24 cellular contexts compared by ENCODE assay signal in the genomic region with DNA sequence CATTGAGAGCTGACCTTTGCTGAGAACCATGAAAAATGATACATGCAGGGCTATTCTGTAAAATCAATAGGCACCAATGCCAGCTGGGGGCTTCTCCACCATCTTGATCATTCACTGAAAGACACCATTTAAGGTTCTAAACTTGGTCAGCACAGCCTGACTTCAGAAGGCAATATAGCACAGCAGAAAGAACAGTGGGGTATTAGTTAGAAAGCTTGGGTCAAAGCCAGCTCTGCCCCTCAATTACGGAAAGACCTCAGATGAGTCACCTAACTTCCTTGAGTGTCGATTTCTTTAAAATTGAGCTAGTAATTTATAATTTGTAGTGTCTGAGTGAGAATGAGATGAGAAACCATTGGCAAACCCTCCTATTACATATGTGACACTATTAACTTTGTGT. TPM values are rescaled to one million over a fixed set of nuclear protein-coding genes. Genes with fewer than 3 reads are reported as not detected.
A peak's percentile ranks its signal among the peaks of the same experiment; 100 is the strongest.
DNase-seq lines count a peak whose midpoint lies in the region; ATAC-seq and TF ChIP-seq lines count a peak whose summit lies in the region.
"Had no signal": no experiment of that assay in that cellular context is flagged by ENCODE, and none has a peak within 500 bp of the region (broad histone marks: within the 10 kb centered on the region; RNA-seq: fewer than 3 reads in every experiment).

No MANE protein-coding gene starts in this region.

- H3K4me3 Mint-ChIP-seq in MCF 10A (ENCODE audit: unreplicated experiment), result no peak overlapping the region
- H3K4me3 Mint-ChIP-seq in nephron, result peak overlapping the region; percentile 6 to 73 (median 26)
- no peak overlapping the region for H3K4me3 Mint-ChIP-seq in CD4-positive, alpha-beta memory T cell
- H3K4me3 Mint-ChIP-seq: activated CD8-positive, alpha-beta T cell treated with anti-CD3 and anti-CD28 coated beads, Interleukin-2, amount 10 ng/mL, durations not matched to agents 7 days and 5 days; GM23338; IgD-negative memory B cell; neural crest cell had no signal

- DNase-seq in breast epithelium (ENCODE audit: low spot score in 2 of 2), result no peak
- no peak for DNase-seq in MCF 10A (ENCODE audit: unreplicated experiment)
- DNase-seq in astrocyte of the hippocampus (ENCODE audit: low read depth, low spot score), result peak; percentile 40
- no peak for DNase-seq in CD4-positive, alpha-beta memory T cell
- DNase-seq in right cardiac atrium, result no peak
- DNase-seq in hepatic stellate cell (ENCODE audit: low spot score), result no peak
- DNase-seq: activated CD8-positive, alpha-beta T cell treated with anti-CD3 and anti-CD28 coated beads, Interleukin-2, amount 10 ng/mL, durations not matched to agents 7 days and 5 days; activated gamma-delta T cell; Calu3; left lung; NCI-H1694 treated with DMSO at 0.1 percent for 48 hours; NCI-H2171 treated with DMSO at 0.1 percent for 48 hours; NCI-H526 treated with DMSO at 0.1 percent for 48 hours; stimulated activated CD4-positive, alpha-beta T cell treated with anti-CD3 and anti-CD28 coated beads, Interleukin-2, amount 100 ng/mL, for 48 hours; stimulated activated naive CD4-positive, alpha-beta T cell; SW 1271 had no signal

- no TSS peak for BruUV-seq in MCF 10A (replicated peaks; lab: Mats Ljungman, UMichigan)

- H3K4me1 ChIP-seq in breast epithelium (no peaks in the 10 kb centered on the region), right cardiac atrium (ENCODE audit: control insufficient read depth, insufficient read depth, low read length) (no peaks in the 10 kb centered on the region)
- H3K4me1 ChIP-seq in CD4-positive, alpha-beta memory T cell (ENCODE audit: insufficient read depth, low read length), result no peaks in the 10 kb centered on the region

- ATAC-seq in HG03025 (IDR thresholded peaks at IDR 0.05; ENCODE audit: low FRiP score, unreplicated experiment), result no peak
- ATAC-seq in right cardiac atrium, result no peak
- ATAC-seq: activated CD4-positive, CD25-positive, alpha-beta regulatory T cell treated with anti-CD3 and anti-CD28 coated beads, Interleukin-2, amount 50 U/mL, for 24 hours; activated CD8-positive, alpha-beta T cell treated with anti-CD3 and anti-CD28 coated beads, Interleukin-2, amount 10 ng/mL, durations not matched to agents 7 days and 5 days; foreskin keratinocyte; GM23338; left lung had no signal

- POLR2A ChIA-PET in MCF 10A (lab: Yijun Ruan, JAX), result no interaction called here
- POLR2A ChIA-PET in CD4-positive, alpha-beta memory T cell (lab: Charles Lee; ENCODE audit: partially characterized antibody), result no interaction called here

- H3K4me3 ChIP-seq in breast epithelium (no peak overlapping the region), right cardiac atrium (ENCODE audit: low read length) (no peak overlapping the region)
- H3K4me3 ChIP-seq in CD4-positive, alpha-beta memory T cell (ENCODE audit: low read length in 2 of 2), result no peak overlapping the region
- H3K4me3 ChIP-seq: GM23338, left lung, thoracic aorta had no signal

- no peaks in the 10 kb centered on the region for H3K36me3 ChIP-seq in breast epithelium
- H3K36me3 ChIP-seq in CD4-positive, alpha-beta memory T cell (ENCODE audit: insufficient read depth, low read length), result no peaks in the 10 kb centered on the region
- H3K36me3 ChIP-seq: left lung, thoracic aorta had no signal

- intact Hi-C loops in breast epithelium (cut with DNase I; ENCODE audit: low total_unique reads), result loop anchor here (5.0 kb wide), 1 partner anchor 522 kb away; no protein-coding TSS in a partner anchor
- intact Hi-C loops in MCF 10A (cut with micrococcal nuclease), result no loop called here
- intact Hi-C loops in CD4-positive, alpha-beta memory T cell (cut with micrococcal nuclease), result no loop called here
- intact Hi-C loops in right cardiac atrium (cut with DNase I), result no loop called here

- no peak for TF ChIP-seq POLR2A in breast epithelium (IDR thresholded peaks at IDR 0.05)

- H3K36me3 Mint-ChIP-seq in MCF 10A (ENCODE audit: insufficient read depth, unreplicated experiment) (no peaks in the 10 kb centered on the region), nephron (ENCODE audit: low read depth) (peaks cover 14% of the 10 kb centered on the region)
- H3K36me3 Mint-ChIP-seq in CD4-positive, alpha-beta memory T cell, result no peaks in the 10 kb centered on the region
- H3K36me3 Mint-ChIP-seq: IgD-negative memory B cell had no signal

- CTCF ChIA-PET in MCF 10A (lab: Yijun Ruan, JAX), result interaction anchor here (0.5 to 0.7 kb wide), 2 partner anchors 18 to 61 kb away, joined by 3 read pairs; no protein-coding TSS in a partner anchor
- CTCF ChIA-PET in CD4-positive, alpha-beta memory T cell (lab: Charles Lee; ENCODE audit: partially characterized antibody), result no interaction called here

- peak overlapping the region; percentile 10 to 37 for H3K27ac ChIP-seq in breast epithelium
- H3K27ac ChIP-seq in CD4-positive, alpha-beta memory T cell (ENCODE audit: low read depth, low read length), result no peak overlapping the region
- H3K27ac ChIP-seq in right cardiac atrium (ENCODE audit: low read length), result no peak overlapping the region
- H3K27ac ChIP-seq: left lung, thoracic aorta had no signal

- H3K27ac Mint-ChIP-seq in MCF 10A (ENCODE audit: low read depth, unreplicated experiment) (no peak overlapping the region), nephron (peak overlapping the region; percentile 42 to 70 (median 61))
- no peak overlapping the region for H3K27ac Mint-ChIP-seq in CD4-positive, alpha-beta memory T cell
- H3K27ac Mint-ChIP-seq: activated CD8-positive, alpha-beta T cell treated with anti-CD3 and anti-CD28 coated beads, Interleukin-2, amount 10 ng/mL, durations not matched to agents 7 days and 5 days; GM23338; IgD-negative memory B cell had no signal

- H3K9me3 ChIP-seq in breast epithelium (no peaks in the 10 kb centered on the region), right cardiac atrium (ENCODE audit: control insufficient read depth, low read length) (no peaks in the 10 kb centered on the region)
- no peaks in the 10 kb centered on the region for H3K9me3 ChIP-seq in CD4-positive, alpha-beta memory T cell (ENCODE audit: control insufficient read depth in 1 of 2, low read length in 2 of 2)
- H3K9me3 ChIP-seq: left lung, thoracic aorta had no signal

- H3K27me3 ChIP-seq in breast epithelium (no peaks in the 10 kb centered on the region), right cardiac atrium (ENCODE audit: control insufficient read depth, insufficient read depth) (peaks cover 2% of the 10 kb centered on the region)
- peaks cover 10% of the 10 kb centered on the region for H3K27me3 ChIP-seq in CD4-positive, alpha-beta memory T cell (ENCODE audit: insufficient read depth, low read length)
- H3K27me3 ChIP-seq: foreskin keratinocyte had no signal

- H3K9me3 Mint-ChIP-seq in MCF 10A (ENCODE audit: unreplicated experiment) (no peaks in the 10 kb centered on the region), nephron (no peaks in the 10 kb centered on the region)
- no peaks in the 10 kb centered on the region for H3K9me3 Mint-ChIP-seq in CD4-positive, alpha-beta memory T cell
- H3K9me3 Mint-ChIP-seq: GM23338, neural crest cell had no signal

- no peaks in the 10 kb centered on the region for H3K27me3 Mint-ChIP-seq in MCF 10A (ENCODE audit: insufficient read depth, unreplicated experiment)
- peaks cover 27% of the 10 kb centered on the region for H3K27me3 Mint-ChIP-seq in nephron (ENCODE audit: low read depth)
- H3K27me3 Mint-ChIP-seq in CD4-positive, alpha-beta memory T cell, result peaks cover 19 to 53% of the 10 kb centered on the region in 2 donors

- TF ChIP-seq CTCF in breast epithelium (IDR thresholded peaks at IDR 0.05) (no peak), MCF 10A (IDR thresholded peaks at IDR 0.05; ENCODE audit: unreplicated experiment) (no peak), nephron (IDR thresholded peaks at IDR 0.05; ENCODE audit: unreplicated experiment in 3 of 3) (no peak)

- H3K4me1 Mint-ChIP-seq in MCF 10A (ENCODE audit: insufficient read depth, unreplicated experiment) (peaks cover 30% of the 10 kb centered on the region), nephron (peaks cover 72% of the 10 kb centered on the region)
- H3K4me1 Mint-ChIP-seq in CD4-positive, alpha-beta memory T cell, result peaks cover 0 to 7% (median 0%) of the 10 kb centered on the region in 4 donors

- 54% methylated on average over 2 of the region's 2 CpGs for WGBS in right cardiac atrium

RNA-seq across cellular contexts. Expression of a gene that starts 3.4 kb away (rescaled TPM):
- total RNA-seq in breast epithelium, result 10 to 100 TPM in 2 of 3 donors, 1 to 10 TPM in 1; 2.4 to 58.0 (median 44.6) TPM
- total RNA-seq in MCF 10A (2022), result 49.8 and 82.4 TPM in 2 replicates
- not detected for total RNA-seq in CD4-positive, alpha-beta memory T cell
- polyA plus RNA-seq in CD4-positive, alpha-beta memory T cell, result not detected
- total RNA-seq in right cardiac atrium, result 10 to 100 TPM in 1 of 4 donors, 1 to 10 TPM in 3; 4.8 to 34.4 (median 7.4) TPM
- polyA plus RNA-seq in right cardiac atrium, result 2.5 TPM
- total RNA-seq: activated CD8-positive, alpha-beta T cell treated with anti-CD3 and anti-CD28 coated beads, Interleukin-2, amount 10 ng/mL, durations not matched to agents 7 days and 5 days had no signal
- polyA plus RNA-seq: IgD-negative memory B cell had no signal

Comparison
In these comparisons a context has a peak if more than half of its experiments do, and no peak if none do; other contexts are left out.
1. H3K27ac ChIP-seq: peak in breast epithelium (2 of 2); none in CD4-positive, alpha-beta memory T cell (single experiment) and right cardiac atrium (single experiment).
2. H3K27ac Mint-ChIP-seq: peak in nephron (3 of 3); none in MCF 10A (single experiment) and CD4-positive, alpha-beta memory T cell (0 of 7).
3. H3K4me3 Mint-ChIP-seq: peak in nephron (3 of 3); none in MCF 10A (single experiment) and CD4-positive, alpha-beta memory T cell (0 of 8).